In genomic region chr3:1147326-1147725, GRCh38 we compare ENCODE assay signal across 4 cellular contexts. TPM values are rescaled to one million over a fixed set of nuclear protein-coding genes. Genes with fewer than 3 reads are reported as not detected.
"Had no signal": no experiment of that assay in that cellular context is flagged by ENCODE, and none has a peak within 500 bp of the region (broad histone marks: within the 10 kb centered on the region; RNA-seq: fewer than 3 reads in every experiment).

No MANE protein-coding gene starts in this region.

- ATAC-seq: GM12878 had no signal

- DNase-seq: GDM1, GF-D8 had no signal

- H3K4me3 ChIP-seq: GM12878 had no signal

RNA-seq across cellular contexts. Expression of gene CNTN6, which starts 54.5 kb away (rescaled TPM):
- total RNA-seq: G401, GM12878 had no signal
- polyA plus RNA-seq: GM12878 had no signal
